Comparison of ENCODE assay signal across 7 cellular contexts in genomic region chr2:231672617-231673347, GRCh38.
DNase-seq lines count a peak whose midpoint lies in the region; ATAC-seq and TF ChIP-seq lines count a peak whose summit lies in the region.

No MANE protein-coding gene starts in this region.

- DNase-seq in fibroblast of mammary gland (ENCODE audit: low read depth): peak; percentile 28
- DNase-seq in retinal pigment epithelial cell (ENCODE audit: low read depth): no peak
- DNase-seq in hippocampal formation (lab: John Stamatoyannopoulos, UW): no peak

- no peak for TF ChIP-seq CTCF in fibroblast of mammary gland (conservative IDR thresholded peaks at IDR 0.05; ENCODE audit: control insufficient read depth, insufficient read depth, low read depth, low read length)
- TF ChIP-seq CTCF in retinal pigment epithelial cell (conservative IDR thresholded peaks at IDR 0.05; ENCODE audit: low read depth, low read length): peak; percentile 40

- ATAC-seq in GM21367 (IDR thresholded peaks at IDR 0.05; ENCODE audit: unreplicated experiment): peak; percentile 38
- peak; percentile 33 for ATAC-seq in HG03521 (IDR thresholded peaks at IDR 0.05; ENCODE audit: unreplicated experiment)

- H3K4me3 ChIP-seq in GM08714 (ENCODE audit: low read length) (peak overlapping the region; percentile 9; the same call in 1 of the 2 replicates), fibroblast of mammary gland (ENCODE audit: control insufficient read depth, low read depth, low read length) (no peak overlapping the region), retinal pigment epithelial cell (ENCODE audit: low read length) (no peak overlapping the region)

- peak; percentile 57 for TF ChIP-seq POLR2A in Raji (IDR thresholded peaks at IDR 0.05; ENCODE audit: insufficient read depth, low read depth, low read length)
